ENCODE assay signal across 23 cellular contexts in the genomic region with DNA sequence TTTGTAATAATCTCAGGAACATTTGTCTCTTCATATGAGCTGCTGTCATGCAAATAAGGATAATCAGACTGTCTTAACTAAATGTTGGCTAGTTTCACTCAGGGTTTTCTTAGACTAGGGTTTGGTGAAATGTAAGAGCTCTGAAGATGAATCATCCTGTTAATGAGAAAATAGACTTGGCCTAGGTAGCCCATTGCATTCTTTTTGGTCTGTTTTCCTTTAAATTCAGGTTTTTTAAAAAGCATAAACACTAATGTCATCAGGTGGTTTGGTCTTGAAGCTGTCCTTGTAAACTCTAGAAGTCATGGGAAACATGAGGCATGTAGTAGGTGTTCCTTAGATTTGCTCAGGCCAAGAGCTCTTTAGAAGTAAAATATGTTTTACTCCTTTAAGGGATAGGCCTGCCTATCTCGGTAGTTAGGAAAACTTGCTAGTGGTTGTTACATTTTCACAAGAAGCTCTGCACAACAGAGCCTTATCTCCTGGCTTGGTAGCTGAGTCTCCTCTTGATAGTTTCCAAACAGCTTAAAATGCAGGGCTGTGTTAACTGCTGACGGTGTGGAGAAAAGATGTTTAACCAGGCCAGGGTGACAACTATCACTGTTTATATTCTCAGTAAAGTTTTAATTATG.
DNase-seq lines count a peak whose midpoint lies in the region; ATAC-seq and TF ChIP-seq lines count a peak whose summit lies in the region.
"Had no signal": no experiment of that assay in that cellular context is flagged by ENCODE, and none has a peak within 500 bp of the region (broad histone marks: within the 10 kb centered on the region; RNA-seq: fewer than 3 reads in every experiment).

No MANE protein-coding gene starts in this region.

- H3K4me3 ChIP-seq in right cardiac atrium (ENCODE audit: low read length) (no peak overlapping the region), cardiac fibroblast (replicated peaks in 1 of 2; ENCODE audit: low read depth in 2 of 2, low read length in 2 of 2) (no peak overlapping the region), left lung (no peak overlapping the region), gastroesophageal sphincter (no peak overlapping the region)
- H3K4me3 ChIP-seq: adrenal gland had no signal

- H3K4me1 ChIP-seq in right cardiac atrium (ENCODE audit: control insufficient read depth, insufficient read depth, low read length) (no peaks in the 10 kb centered on the region), left lung (no peaks in the 10 kb centered on the region), gastroesophageal sphincter (no peaks in the 10 kb centered on the region)
- H3K4me1 ChIP-seq: adrenal gland had no signal

- DNase-seq in right cardiac atrium (no peak), cardiac septum (ENCODE audit: low spot score) (no peak), cardiac fibroblast (ENCODE audit: low read depth in 2 of 2) (peak; percentile 23 to 31), left lung (no peak), NCI-H748 treated with DMSO at 0.1 percent for 48 hours (lab: John Stamatoyannopoulos, UW) (no peak), cerebellar cortex (ENCODE audit: low spot score) (no peak), NCI-H748 (lab: John Stamatoyannopoulos, UW; ENCODE audit: unreplicated experiment) (no peak)
- DNase-seq: adrenal gland; Calu3; central memory CD4-positive, alpha-beta T cell; H7; immature natural killer cell; Kasumi-1; NCI-H1694 treated with DMSO at 0.1 percent for 48 hours; NCI-H2171 treated with DMSO at 0.1 percent for 48 hours; NCI-H524 treated with DMSO at 0.1 percent for 48 hours; small intestine; stimulated activated CD4-positive, alpha-beta T cell treated with anti-CD3 and anti-CD28 coated beads, Interleukin-2, amount 100 ng/mL, for 24 hours; T-helper 17 cell had no signal

- H3K27me3 ChIP-seq in right cardiac atrium (ENCODE audit: control insufficient read depth, insufficient read depth) (no peaks in the 10 kb centered on the region), left lung (no peaks in the 10 kb centered on the region), gastroesophageal sphincter (no peaks in the 10 kb centered on the region)
- H3K27me3 ChIP-seq: adrenal gland had no signal

- intact Hi-C loops in right cardiac atrium (cut with DNase I), result no loop called here
- intact Hi-C loops in cardiac septum (cut with DNase I), result no loop called here
- intact Hi-C loops in left lung (cut with DNase I), result no loop called here

- 32% methylated on average over 2 of the region's 2 CpGs for WGBS in right cardiac atrium
- WGBS in gastroesophageal sphincter (ENCODE audit: low coverage in 1 of 2), 2 donors, result 64 to 89% methylated on average over 1 to 2 of the region's 2 CpGs

- H3K9me3 ChIP-seq in right cardiac atrium (ENCODE audit: control insufficient read depth, low read length), result no peaks in the 10 kb centered on the region
- no peaks in the 10 kb centered on the region for H3K9me3 ChIP-seq in left lung
- H3K9me3 ChIP-seq in gastroesophageal sphincter, result no peaks in the 10 kb centered on the region
- H3K9me3 ChIP-seq: adrenal gland had no signal

- H3K27ac ChIP-seq in right cardiac atrium (ENCODE audit: low read length) (no peak overlapping the region), left lung (no peak overlapping the region), gastroesophageal sphincter (no peak overlapping the region)
- H3K27ac ChIP-seq: adrenal gland, C4-2B, HL-60 had no signal

- peak; percentile 40 to 83 for ATAC-seq in right cardiac atrium
- peak; percentile 53 for ATAC-seq in left lung
- ATAC-seq in gastroesophageal sphincter, result no peak
- ATAC-seq: stimulated activated memory B cell treated with anti-CD40 and anti-IgM and Interleukin-4, amounts not matched to agents 10 μg/mL and 1 μg/mL and 100 μg/mL, for 72 hours; T-helper 17 cell had no signal

- no peak for TF ChIP-seq EP300 in gastroesophageal sphincter (IDR thresholded peaks at IDR 0.05)

- no peak for TF ChIP-seq POLR2A in gastroesophageal sphincter (IDR thresholded peaks at IDR 0.05)

- H3K36me3 ChIP-seq in left lung (no peaks in the 10 kb centered on the region), gastroesophageal sphincter (no peaks in the 10 kb centered on the region)
- H3K36me3 ChIP-seq: adrenal gland had no signal

- TF ChIP-seq CTCF in cardiac fibroblast (IDR thresholded peaks at IDR 0.05; ENCODE audit: low read depth, low read length) (no peak), left lung (IDR thresholded peaks at IDR 0.05) (no peak), gastroesophageal sphincter (IDR thresholded peaks at IDR 0.05) (no peak)

Comparison
In these comparisons a context has a peak if more than half of its experiments do, and no peak if none do; other contexts are left out.
1. DNase-seq: peak in cardiac fibroblast (2 of 2); none in right cardiac atrium (0 of 3), cardiac septum (single experiment), left lung (0 of 2), NCI-H748 treated with DMSO at 0.1 percent for 48 hours (single experiment), cerebellar cortex (single experiment) and NCI-H748 (single experiment).